Comparison of ENCODE assay signal across 2 cellular contexts in genomic region chr10:87842220-87842641, GRCh38.
TF ChIP-seq lines count a peak whose summit lies in the region.

No MANE protein-coding gene starts in this region.

TF ChIP-seq in HCT116, 20 proteins besides CTCF, POLR2A, EP300 and RAD21:
- TF ChIP-seq MAX (IDR thresholded peaks at IDR 0.05) (peak; percentile 41; the same call in 1 of the 2 replicates), ZFX (IDR thresholded peaks at IDR 0.05) (no peak), CBX3 (IDR thresholded peaks at IDR 0.05; ENCODE audit: low read depth) (peak; percentile 91), CEBPB (IDR thresholded peaks at IDR 0.05; ENCODE audit: low read depth) (no peak; the same call in 1 of the 2 replicates), YY1 (IDR thresholded peaks at IDR 0.05; ENCODE audit: extremely low read depth, insufficient replicate concordance, low read depth, low read length) (no peak), SIN3A (IDR thresholded peaks at IDR 0.05; ENCODE audit: low read depth) (peak; percentile 37; the same call in 1 of the 2 replicates), ZBTB33 (IDR thresholded peaks at IDR 0.05; ENCODE audit: extremely low read depth, insufficient replicate concordance, low read length) (no peak), ELF1 (IDR thresholded peaks at IDR 0.05; ENCODE audit: borderline replicate concordance, low read depth) (no peak), EZH2 (IDR thresholded peaks at IDR 0.05) (no peak), FOSL1 (IDR thresholded peaks at IDR 0.05; ENCODE audit: low read depth) (peak; percentile 81), POLR2AphosphoS5 (IDR thresholded peaks at IDR 0.05; ENCODE audit: low read depth, low read length) (no peak), SRF (IDR thresholded peaks at IDR 0.05; ENCODE audit: low read depth) (0 out of 2 replicates have a peak, but pooled peaks have one; percentile 19), ZNF274 (IDR thresholded peaks at IDR 0.05; ENCODE audit: low read depth, low read length) (no peak), TCF7L2 (IDR thresholded peaks at IDR 0.05; ENCODE audit: borderline replicate concordance, extremely low read depth, insufficient read depth, insufficient read length) (no peak), SP1 (IDR thresholded peaks at IDR 0.05; ENCODE audit: low read depth) (peak; percentile 91), EZH2phosphoT487 (IDR thresholded peaks at IDR 0.05; ENCODE audit: borderline replicate concordance) (no peak), JUND (IDR thresholded peaks at IDR 0.05) (peak; percentile 81), EGR1 (IDR thresholded peaks at IDR 0.05; ENCODE audit: low read depth) (no peak)
- TF ChIP-seq, protein P1, sequence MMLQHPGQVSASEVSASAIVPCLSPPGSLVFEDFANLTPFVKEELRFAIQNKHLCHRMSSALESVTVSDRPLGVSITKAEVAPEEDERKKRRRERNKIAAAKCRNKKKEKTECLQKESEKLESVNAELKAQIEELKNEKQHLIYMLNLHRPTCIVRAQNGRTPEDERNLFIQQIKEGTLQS (IDR thresholded peaks at IDR 0.05) = no peak
- TF ChIP-seq, protein P2, sequence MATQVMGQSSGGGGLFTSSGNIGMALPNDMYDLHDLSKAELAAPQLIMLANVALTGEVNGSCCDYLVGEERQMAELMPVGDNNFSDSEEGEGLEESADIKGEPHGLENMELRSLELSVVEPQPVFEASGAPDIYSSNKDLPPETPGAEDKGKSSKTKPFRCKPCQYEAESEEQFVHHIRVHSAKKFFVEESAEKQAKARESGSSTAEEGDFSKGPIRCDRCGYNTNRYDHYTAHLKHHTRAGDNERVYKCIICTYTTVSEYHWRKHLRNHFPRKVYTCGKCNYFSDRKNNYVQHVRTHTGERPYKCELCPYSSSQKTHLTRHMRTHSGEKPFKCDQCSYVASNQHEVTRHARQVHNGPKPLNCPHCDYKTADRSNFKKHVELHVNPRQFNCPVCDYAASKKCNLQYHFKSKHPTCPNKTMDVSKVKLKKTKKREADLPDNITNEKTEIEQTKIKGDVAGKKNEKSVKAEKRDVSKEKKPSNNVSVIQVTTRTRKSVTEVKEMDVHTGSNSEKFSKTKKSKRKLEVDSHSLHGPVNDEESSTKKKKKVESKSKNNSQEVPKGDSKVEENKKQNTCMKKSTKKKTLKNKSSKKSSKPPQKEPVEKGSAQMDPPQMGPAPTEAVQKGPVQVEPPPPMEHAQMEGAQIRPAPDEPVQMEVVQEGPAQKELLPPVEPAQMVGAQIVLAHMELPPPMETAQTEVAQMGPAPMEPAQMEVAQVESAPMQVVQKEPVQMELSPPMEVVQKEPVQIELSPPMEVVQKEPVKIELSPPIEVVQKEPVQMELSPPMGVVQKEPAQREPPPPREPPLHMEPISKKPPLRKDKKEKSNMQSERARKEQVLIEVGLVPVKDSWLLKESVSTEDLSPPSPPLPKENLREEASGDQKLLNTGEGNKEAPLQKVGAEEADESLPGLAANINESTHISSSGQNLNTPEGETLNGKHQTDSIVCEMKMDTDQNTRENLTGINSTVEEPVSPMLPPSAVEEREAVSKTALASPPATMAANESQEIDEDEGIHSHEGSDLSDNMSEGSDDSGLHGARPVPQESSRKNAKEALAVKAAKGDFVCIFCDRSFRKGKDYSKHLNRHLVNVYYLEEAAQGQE (IDR thresholded peaks at IDR 0.05; ENCODE audit: low read depth) = no peak

TF ChIP-seq in GM23338, 12 proteins besides CTCF, POLR2A, EP300 and RAD21 (continued from another document):
- no peak for TF ChIP-seq STAT1 (IDR thresholded peaks at IDR 0.05; ENCODE audit: unreplicated experiment)
- no peak for TF ChIP-seq ZNF462 (CRISPR knock-in tag; IDR thresholded peaks at IDR 0.05)
- no peak for TF ChIP-seq JUNB (IDR thresholded peaks at IDR 0.05; ENCODE audit: unreplicated experiment)
- no peak for TF ChIP-seq POLR2AphosphoS5 (IDR thresholded peaks at IDR 0.05; ENCODE audit: low read depth)
- no peak for TF ChIP-seq CREB1 (CRISPR knock-in tag; IDR thresholded peaks at IDR 0.05; ENCODE audit: low read depth)
- TF ChIP-seq ZNF114 (CRISPR knock-in tag; IDR thresholded peaks at IDR 0.05) = no peak
- no peak for TF ChIP-seq EZH2 (IDR thresholded peaks at IDR 0.05; ENCODE audit: low read depth, unreplicated experiment)
- no peak for TF ChIP-seq NANOG (IDR thresholded peaks at IDR 0.05; ENCODE audit: borderline replicate concordance)
- TF ChIP-seq, protein P2 (IDR thresholded peaks at IDR 0.05; ENCODE audit: unreplicated experiment) = no peak
- TF ChIP-seq, protein P3, sequence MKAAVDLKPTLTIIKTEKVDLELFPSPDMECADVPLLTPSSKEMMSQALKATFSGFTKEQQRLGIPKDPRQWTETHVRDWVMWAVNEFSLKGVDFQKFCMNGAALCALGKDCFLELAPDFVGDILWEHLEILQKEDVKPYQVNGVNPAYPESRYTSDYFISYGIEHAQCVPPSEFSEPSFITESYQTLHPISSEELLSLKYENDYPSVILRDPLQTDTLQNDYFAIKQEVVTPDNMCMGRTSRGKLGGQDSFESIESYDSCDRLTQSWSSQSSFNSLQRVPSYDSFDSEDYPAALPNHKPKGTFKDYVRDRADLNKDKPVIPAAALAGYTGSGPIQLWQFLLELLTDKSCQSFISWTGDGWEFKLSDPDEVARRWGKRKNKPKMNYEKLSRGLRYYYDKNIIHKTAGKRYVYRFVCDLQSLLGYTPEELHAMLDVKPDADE (IDR thresholded peaks at IDR 0.05) = no peak
- no peak for TF ChIP-seq ZNF331 (CRISPR knock-in tag; IDR thresholded peaks at IDR 0.05; ENCODE audit: low read depth)
